Comparison of ENCODE assay signal across 20 cellular contexts in genomic region chr10:62755662-62756653, GRCh38. TPM values are rescaled to one million over a fixed set of nuclear protein-coding genes. Genes with fewer than 3 reads are reported as not detected.
DNase-seq lines count a peak whose midpoint lies in the region; ATAC-seq, FAIRE-seq and TF ChIP-seq lines count a peak whose summit lies in the region.
"Had no signal": no experiment of that assay in that cellular context is flagged by ENCODE, and none has a peak within 500 bp of the region (broad histone marks: within the 10 kb centered on the region; RNA-seq: fewer than 3 reads in every experiment).

No MANE protein-coding gene starts in this region.

- peak overlapping the region; percentile 10 to 88 (median 42) for H3K27ac Mint-ChIP-seq in CD4-positive, alpha-beta memory T cell
- H3K27ac Mint-ChIP-seq in activated CD8-positive, alpha-beta T cell treated with anti-CD3 and anti-CD28 coated beads for 36 hours = peak overlapping the region; percentile 65
- no peak overlapping the region for H3K27ac Mint-ChIP-seq in memory B cell

- H3K9me3 Mint-ChIP-seq in CD4-positive, alpha-beta memory T cell = peaks cover 0 to 4% (median 0%) of the 10 kb centered on the region in 8 donors
- H3K9me3 Mint-ChIP-seq in activated CD8-positive, alpha-beta T cell treated with anti-CD3 and anti-CD28 coated beads for 36 hours = peaks cover 4% of the 10 kb centered on the region
- H3K9me3 Mint-ChIP-seq in memory B cell = peaks cover 2% of the 10 kb centered on the region

- FAIRE-seq in GM19239 (lab: Jason Lieb, UNC) = peak; percentile 66

- H3K27me3 Mint-ChIP-seq in CD4-positive, alpha-beta memory T cell = no peaks in the 10 kb centered on the region
- H3K27me3 Mint-ChIP-seq in activated CD8-positive, alpha-beta T cell treated with anti-CD3 and anti-CD28 coated beads for 36 hours = no peaks in the 10 kb centered on the region
- H3K27me3 Mint-ChIP-seq in memory B cell = peaks cover 8% of the 10 kb centered on the region

- intact Hi-C loops in CD4-positive, alpha-beta memory T cell (cut with micrococcal nuclease) = loop anchor here (1.0 to 2.0 kb wide), 3 partner anchors 23 to 67 kb away; no protein-coding TSS in a partner anchor
- intact Hi-C loops in activated CD8-positive, alpha-beta T cell treated with anti-CD3 and anti-CD28 coated beads for 36 hours (cut with micrococcal nuclease) = no loop called here

- H3K36me3 Mint-ChIP-seq in CD4-positive, alpha-beta memory T cell = no peaks in the 10 kb centered on the region
- H3K36me3 Mint-ChIP-seq in activated CD8-positive, alpha-beta T cell treated with anti-CD3 and anti-CD28 coated beads for 36 hours (ENCODE audit: low read depth) = no peaks in the 10 kb centered on the region
- H3K36me3 Mint-ChIP-seq in memory B cell = peaks cover 1% of the 10 kb centered on the region

- peak; percentile 61 for ATAC-seq in activated CD8-positive, alpha-beta T cell treated with anti-CD3 and anti-CD28 coated beads for 36 hours
- peak; percentile 58 for ATAC-seq in memory B cell (ENCODE audit: low read depth)
- ATAC-seq: right cardiac atrium had no signal

- peak in 4 of 5 donors; percentile 27 to 44 (median 36) for DNase-seq in CD4-positive, alpha-beta memory T cell
- DNase-seq in GM19239 (ENCODE audit: insufficient read length, low spot score) (no peak), memory B cell (ENCODE audit: low spot score in 2 of 2) (no peak), GM13977 (ENCODE audit: low spot score) (no peak), HEK293T (ENCODE audit: extremely low spot score) (no peak), cortex of kidney (lab: John Stamatoyannopoulos, UW) (no peak), LoVo (ENCODE audit: low spot score) (no peak)
- no peak for DNase-seq in activated CD8-positive, alpha-beta T cell treated with anti-CD3 and anti-CD28 coated beads for 36 hours
- DNase-seq: activated CD4-positive, alpha-beta T cell treated with anti-CD3 and anti-CD28 coated beads, Interleukin-2, amount 50 U/mL, for 1 hour; Caco-2; dermis blood vessel endothelial cell; foreskin fibroblast; Kasumi-1; NCI-H1105 treated with DMSO at 0.1 percent for 48 hours; NCI-H2107; NCI-H524; right cardiac atrium; SW 1271; trophoblast cell had no signal

- peak overlapping the region; percentile 6 to 72 (median 52) for H3K4me3 Mint-ChIP-seq in CD4-positive, alpha-beta memory T cell
- no peak overlapping the region for H3K4me3 Mint-ChIP-seq in activated CD8-positive, alpha-beta T cell treated with anti-CD3 and anti-CD28 coated beads for 36 hours
- no peak overlapping the region for H3K4me3 Mint-ChIP-seq in memory B cell

- no peak overlapping the region for H3K27ac ChIP-seq in CD4-positive, alpha-beta memory T cell (ENCODE audit: low read depth, low read length)
- H3K27ac ChIP-seq: epithelial cell of prostate had no signal

- in situ Hi-C loops in GM13977 (cut with MboI; ENCODE audit: low pct_unique_long_range_greater_than_20kb, low sequenced_read_pairs, unreplicated experiment) = no loop called here

- POLR2A ChIA-PET in CD4-positive, alpha-beta memory T cell (lab: Charles Lee; ENCODE audit: partially characterized antibody) = interaction anchor here (1.4 to 2.9 kb wide), 3 partner anchors 23 to 49 kb away, joined by 3 to 8 read pairs (median 4); partner anchors contain the start of gene ADO
- POLR2A ChIA-PET in activated CD8-positive, alpha-beta T cell treated with anti-CD3 and anti-CD28 coated beads for 36 hours (lab: Charles Lee) = no interaction called here
- POLR2A ChIA-PET in HEK293T (lab: Yijun Ruan, JAX) = no interaction called here

- no peaks in the 10 kb centered on the region for H3K36me3 ChIP-seq in CD4-positive, alpha-beta memory T cell (ENCODE audit: insufficient read depth, low read length)

- no peak for TF ChIP-seq CTCF in activated CD8-positive, alpha-beta T cell treated with anti-CD3 and anti-CD28 coated beads for 36 hours (IDR thresholded peaks at IDR 0.05)
- TF ChIP-seq CTCF in GM13977 (IDR thresholded peaks at IDR 0.05; ENCODE audit: extremely low read depth, insufficient read depth, missing control alignments) = no peak

- no peaks in the 10 kb centered on the region for H3K9me3 ChIP-seq in CD4-positive, alpha-beta memory T cell (ENCODE audit: control insufficient read depth in 1 of 2, low read length in 2 of 2)
- H3K9me3 ChIP-seq: Caco-2 had no signal

- H3K27me3 ChIP-seq in CD4-positive, alpha-beta memory T cell (ENCODE audit: insufficient read depth, low read length) = no peaks in the 10 kb centered on the region

- CTCF ChIA-PET in CD4-positive, alpha-beta memory T cell (lab: Charles Lee; ENCODE audit: partially characterized antibody) = no interaction called here
- CTCF ChIA-PET in activated CD8-positive, alpha-beta T cell treated with anti-CD3 and anti-CD28 coated beads for 36 hours (lab: Charles Lee) = no interaction called here
- CTCF ChIA-PET in HEK293T (lab: Yijun Ruan, JAX) = no interaction called here

- peaks cover 22% of the 10 kb centered on the region for H3K4me1 ChIP-seq in CD4-positive, alpha-beta memory T cell (ENCODE audit: insufficient read depth, low read length)

- H3K4me3 ChIP-seq in CD4-positive, alpha-beta memory T cell (ENCODE audit: low read length in 2 of 2) = no peak overlapping the region

- H3K4me1 Mint-ChIP-seq in CD4-positive, alpha-beta memory T cell = peaks cover 20 to 35% (median 23%) of the 10 kb centered on the region in 4 donors
- H3K4me1 Mint-ChIP-seq in activated CD8-positive, alpha-beta T cell treated with anti-CD3 and anti-CD28 coated beads for 36 hours (ENCODE audit: low read depth) = peaks cover 31% of the 10 kb centered on the region
- H3K4me1 Mint-ChIP-seq in memory B cell = peaks cover 19% of the 10 kb centered on the region

TF ChIP-seq in HEK293T, 16 proteins besides CTCF, POLR2A, EP300 and RAD21:
- TF ChIP-seq ARNT (IDR thresholded peaks at IDR 0.05) (no peak), BHLHE40 (IDR thresholded peaks at IDR 0.05; ENCODE audit: borderline replicate concordance) (no peak), FOXA1 (IDR thresholded peaks at IDR 0.05) (no peak), LEF1 (IDR thresholded peaks at IDR 0.05; ENCODE audit: borderline replicate concordance) (no peak), SP1 (IDR thresholded peaks at IDR 0.05) (no peak), SUZ12 (IDR thresholded peaks at IDR 0.05) (no peak), FOXK2 (IDR thresholded peaks at IDR 0.05) (no peak), NFRKB (IDR thresholded peaks at IDR 0.05) (no peak), TARDBP (IDR thresholded peaks at IDR 0.05) (no peak), CTBP1 (IDR thresholded peaks at IDR 0.05; ENCODE audit: borderline replicate concordance) (no peak), ZNF384 (IDR thresholded peaks at IDR 0.05) (no peak), ELF4 (IDR thresholded peaks at IDR 0.05) (no peak), HDGF (IDR thresholded peaks at IDR 0.05; ENCODE audit: borderline replicate concordance) (no peak), FOXM1 (IDR thresholded peaks at IDR 0.05; ENCODE audit: borderline replicate concordance) (no peak), PKNOX1 (IDR thresholded peaks at IDR 0.05) (no peak), L3MBTL2 (conservative IDR thresholded peaks at IDR 0.05) (no peak)

RNA-seq across cellular contexts. Expression of gene ADO, which starts 48.6 kb away (rescaled TPM):
- 10 to 100 TPM; 18.6 to 19.1 TPM for total RNA-seq in CD4-positive, alpha-beta memory T cell
- polyA plus RNA-seq in CD4-positive, alpha-beta memory T cell = 1 to 10 TPM in 1 of 2 donors, under 1 TPM in 1; 1.00 to 4.7 TPM
- total RNA-seq in activated CD8-positive, alpha-beta T cell treated with anti-CD3 and anti-CD28 coated beads for 36 hours = 10 to 100 TPM; 28.0 to 28.9 TPM

Comparison
In these comparisons a context has a peak if more than half of its experiments do, and no peak if none do; other contexts are left out.
1. DNase-seq: peak in CD4-positive, alpha-beta memory T cell (4 of 5); none in GM19239 (single experiment), activated CD8-positive, alpha-beta T cell treated with anti-CD3 and anti-CD28 coated beads for 36 hours (single experiment), memory B cell (0 of 2), GM13977 (single experiment), HEK293T (single experiment), cortex of kidney (single experiment) and LoVo (single experiment).
2. H3K4me3 Mint-ChIP-seq: peak in CD4-positive, alpha-beta memory T cell (8 of 8); none in activated CD8-positive, alpha-beta T cell treated with anti-CD3 and anti-CD28 coated beads for 36 hours (single experiment) and memory B cell (single experiment).